ENCODE assay signal across 13 cellular contexts in genomic region chr10:95759233-95759826, GRCh38. TPM values are rescaled to one million over a fixed set of nuclear protein-coding genes. Genes with fewer than 3 reads are reported as not detected.
A peak's percentile ranks its signal among the peaks of the same experiment; 100 is the strongest.
DNase-seq lines count a peak whose midpoint lies in the region; ATAC-seq and TF ChIP-seq lines count a peak whose summit lies in the region.
"Had no signal": no experiment of that assay in that cellular context is flagged by ENCODE, and none has a peak within 500 bp of the region (broad histone marks: within the 10 kb centered on the region; RNA-seq: fewer than 3 reads in every experiment).

No MANE protein-coding gene starts in this region.

- H3K4me3 ChIP-seq in right atrium auricular region (no peak overlapping the region), astrocyte of the spinal cord (ENCODE audit: low read depth, low read length) (no peak overlapping the region), mucosa of rectum (ENCODE audit: low read length in 2 of 2) (no peak overlapping the region), vagina (peak overlapping the region in 1 of 2 donors; percentile 18)
- H3K4me3 ChIP-seq: lung had no signal

- TF ChIP-seq POLR2A in vagina (IDR thresholded peaks at IDR 0.05), result no peak

- TF ChIP-seq CTCF in right atrium auricular region (IDR thresholded peaks at IDR 0.05), result no peak
- TF ChIP-seq CTCF in astrocyte of the spinal cord (IDR thresholded peaks at IDR 0.05; ENCODE audit: low read depth, low read length), result no peak
- no peak for TF ChIP-seq CTCF in vagina (IDR thresholded peaks at IDR 0.05)

- H3K9me3 ChIP-seq in right atrium auricular region (peaks cover 0 to 1% of the 10 kb centered on the region in 2 donors), mucosa of rectum (ENCODE audit: control insufficient read depth in 2 of 2, low read length in 2 of 2) (no peaks in the 10 kb centered on the region), vagina (no peaks in the 10 kb centered on the region)

- H3K9ac ChIP-seq in mucosa of rectum (ENCODE audit: low read depth in 1 of 2, low read length in 2 of 2), result no peak overlapping the region

- DNase-seq in right atrium auricular region (ENCODE audit: low spot score), result no peak
- no peak for DNase-seq in left ventricle myocardium superior
- DNase-seq in astrocyte of the spinal cord (ENCODE audit: low read depth, low spot score), result peak; percentile 32
- no peak for DNase-seq in vagina (ENCODE audit: extremely low spot score in 2 of 2)
- no peak for DNase-seq in NCI-H1436 (lab: John Stamatoyannopoulos, UW)
- DNase-seq: hypothalamus, NCI-H2107 had no signal

- H3K27me3 ChIP-seq in right atrium auricular region (no peaks in the 10 kb centered on the region), mucosa of rectum (ENCODE audit: control insufficient read depth in 2 of 2, insufficient read depth in 2 of 2, low read length in 2 of 2) (no peaks in the 10 kb centered on the region), vagina (no peaks in the 10 kb centered on the region)

- H3K4me1 ChIP-seq in right atrium auricular region, result peaks cover 0 to 13% of the 10 kb centered on the region in 2 donors
- peaks cover 10 to 11% of the 10 kb centered on the region in 2 donors for H3K4me1 ChIP-seq in mucosa of rectum (ENCODE audit: control insufficient read depth in 2 of 2, insufficient read depth in 2 of 2, low read length in 2 of 2)
- H3K4me1 ChIP-seq in vagina, result peaks cover 21% of the 10 kb centered on the region

- in situ Hi-C loops in astrocyte of the spinal cord (cut with HindIII; ENCODE audit: low sequenced_read_pairs), result no loop called here

- intact Hi-C loops in left ventricle myocardium superior (cut with micrococcal nuclease), result no loop called here
- intact Hi-C loops in vagina (cut with DNase I), result no loop called here

- ATAC-seq in left ventricle myocardium superior (no peak), GM18870 (IDR thresholded peaks at IDR 0.05; ENCODE audit: unreplicated experiment) (no peak), GM18520 (IDR thresholded peaks at IDR 0.05; ENCODE audit: unreplicated experiment) (no peak)

- H3K36me3 ChIP-seq in right atrium auricular region, result no peaks in the 10 kb centered on the region
- no peaks in the 10 kb centered on the region for H3K36me3 ChIP-seq in mucosa of rectum (ENCODE audit: control insufficient read depth in 2 of 2, insufficient read depth in 2 of 2, low read length in 2 of 2)
- H3K36me3 ChIP-seq in vagina, result no peaks in the 10 kb centered on the region

- H3K27ac ChIP-seq in right atrium auricular region (peak overlapping the region; percentile 4 to 79), mucosa of rectum (ENCODE audit: low read depth in 2 of 2, low read length in 2 of 2) (peak overlapping the region; percentile 45 to 69), vagina (peak overlapping the region; percentile 86)
- H3K27ac ChIP-seq: epithelial cell of prostate, VCaP had no signal

RNA-seq across cellular contexts. Expression of gene ENTPD1, which starts 3.4 kb away (rescaled TPM):
- total RNA-seq in right atrium auricular region (10 to 100 TPM; 12.3 to 15.0 TPM), left ventricle myocardium superior (7.5 TPM), vagina (17.7 TPM)
